ENCODE assay signal across 8 cellular contexts in the genomic region with DNA sequence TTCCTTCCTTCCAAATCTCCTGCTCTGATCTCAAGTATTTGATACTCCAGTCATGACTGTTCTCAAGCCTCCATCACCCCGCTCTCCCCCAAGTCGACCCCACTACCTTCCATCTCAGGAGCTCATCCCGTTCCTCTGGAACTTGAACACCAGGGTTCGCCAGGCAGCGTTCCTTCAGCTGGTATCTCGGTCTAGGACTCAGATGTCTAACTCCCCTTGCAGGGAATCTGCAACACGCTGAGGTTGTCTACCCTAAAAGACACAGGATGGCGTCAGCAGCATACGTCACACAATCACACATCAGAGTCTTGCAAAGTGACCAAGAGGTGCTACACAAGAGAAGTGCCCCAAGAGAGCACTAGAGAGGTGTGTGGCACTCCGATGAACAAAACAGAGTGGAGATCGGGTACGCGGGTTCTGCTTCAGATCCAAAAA. TPM values are rescaled to one million over a fixed set of nuclear protein-coding genes. Genes with fewer than 3 reads are reported as not detected.
DNase-seq lines count a peak whose midpoint lies in the region; ATAC-seq and TF ChIP-seq lines count a peak whose summit lies in the region.

No MANE protein-coding gene starts in this region.

- H3K4me3 ChIP-seq in SJCRH30 = peak overlapping the region; percentile 69
- H3K4me3 ChIP-seq in adipocyte (ENCODE audit: low read length) = peak overlapping the region; percentile 95
- H3K4me3 ChIP-seq in psoas muscle = peak overlapping the region; percentile 94
- peak overlapping the region; percentile 49 to 66 for H3K4me3 ChIP-seq in aorta (ENCODE audit: low read length in 2 of 2)

- peaks cover 34% of the 10 kb centered on the region for H3K36me3 ChIP-seq in KOPT-K1 (ENCODE audit: insufficient read depth, low read length)
- H3K36me3 ChIP-seq in SJCRH30 = peaks cover 36% of the 10 kb centered on the region
- H3K36me3 ChIP-seq in adipocyte (ENCODE audit: control insufficient read depth, insufficient read depth, low read length, severe bottlenecking) = peaks cover 19% of the 10 kb centered on the region
- peaks cover 3 to 41% of the 10 kb centered on the region in 2 donors for H3K36me3 ChIP-seq in psoas muscle (ENCODE audit: insufficient read depth in 1 of 2, low read depth in 1 of 2)
- no peaks in the 10 kb centered on the region for H3K36me3 ChIP-seq in aorta (ENCODE audit: control insufficient read depth in 1 of 2, insufficient read depth in 2 of 2, low read length in 1 of 2)

- H3K27me3 ChIP-seq in SJCRH30 (no peaks in the 10 kb centered on the region), adipocyte (replicated peaks; ENCODE audit: control insufficient read depth, insufficient read depth, low read length) (no peaks in the 10 kb centered on the region), psoas muscle (ENCODE audit: insufficient read depth in 3 of 3, low read length in 2 of 3) (no peaks in the 10 kb centered on the region), aorta (ENCODE audit: control insufficient read depth in 1 of 2, insufficient read depth in 2 of 2, low read length in 1 of 2) (no peaks in the 10 kb centered on the region)

- no peaks in the 10 kb centered on the region for H3K4me1 ChIP-seq in SJCRH30
- peaks cover 9% of the 10 kb centered on the region for H3K4me1 ChIP-seq in adipocyte (ENCODE audit: control insufficient read depth, insufficient read depth, low read length)
- peaks cover 11% of the 10 kb centered on the region for H3K4me1 ChIP-seq in psoas muscle
- H3K4me1 ChIP-seq in aorta (ENCODE audit: control insufficient read depth in 1 of 2, insufficient read depth in 2 of 2, low read length in 2 of 2) = no peaks in the 10 kb centered on the region

- intact Hi-C loops in left ventricle myocardium superior (cut with micrococcal nuclease) (no loop called here), psoas muscle (cut with DNase I) (loop anchor here (2.0 to 10.0 kb wide), 2 partner anchors 287 to 421 kb away; a partner anchor contains a TSS), aorta (cut with DNase I) (loop anchor here (10.0 kb wide), 5 partner anchors 283 to 1277 kb away; a partner anchor contains a TSS)

- ATAC-seq in GM21786 (IDR thresholded peaks at IDR 0.05; ENCODE audit: unreplicated experiment) = peak; percentile 35
- ATAC-seq in left ventricle myocardium superior = peak; percentile 36
- peak; percentile 24 to 46 (median 30) for ATAC-seq in psoas muscle
- ATAC-seq in aorta (ENCODE audit: low FRiP score) = peak; percentile 58

- H3K9me3 ChIP-seq in KOPT-K1 (ENCODE audit: insufficient read depth, low read length, poor library complexity, severe bottlenecking) (peaks cover 14% of the 10 kb centered on the region), SJCRH30 (replicated peaks) (peaks cover 5% of the 10 kb centered on the region), adipocyte (ENCODE audit: control insufficient read depth, low read length) (no peaks in the 10 kb centered on the region), psoas muscle (no peaks in the 10 kb centered on the region), aorta (ENCODE audit: control insufficient read depth, low read length) (no peaks in the 10 kb centered on the region)

- DNase-seq in ELR (ENCODE audit: low read depth) (peak; percentile 78), SJCRH30 (peak; percentile 66 to 80), adipocyte (ENCODE audit: low read depth) (peak; percentile 86), left ventricle myocardium superior (peak; percentile 36), psoas muscle (peak; percentile 45 to 66), aorta (peak; percentile 70 to 81)

- H3K27ac ChIP-seq in KOPT-K1 (ENCODE audit: low read depth, low read length, poor library complexity, severe bottlenecking) (peak overlapping the region; percentile 93), SJCRH30 (peak overlapping the region; percentile 89), psoas muscle (peak overlapping the region; percentile 99), aorta (ENCODE audit: low read depth in 1 of 2, low read length in 2 of 2) (no peak overlapping the region)

- 1 to 2% (median 2%) methylated on average over 13 of the region's 13 CpGs for WGBS in psoas muscle, 3 donors
- 1% methylated on average over 13 of the region's 13 CpGs for WGBS in aorta, 2 donors

- no peak for TF ChIP-seq CTCF in psoas muscle (IDR thresholded peaks at IDR 0.05)

- H3K9ac ChIP-seq in adipocyte (ENCODE audit: low read length) = peak overlapping the region; percentile 87

RNA-seq across cellular contexts. Expression of a gene that starts 0.7 kb away (rescaled TPM):
- 18.0 and 18.9 TPM in 2 replicates for total RNA-seq in SJCRH30 (2014; rRNA removed; shearing (Covaris generic))
- total RNA-seq in left ventricle myocardium superior = 4.1 TPM
- 1 to 10 TPM; 4.2 to 4.9 (median 4.5) TPM for total RNA-seq in psoas muscle
- 1 to 10 TPM; 2.3 to 5.7 (median 2.9) TPM for polyA plus RNA-seq in psoas muscle
- total RNA-seq in aorta = 1 to 10 TPM; 5.3 to 8.0 TPM
- 1 to 10 TPM; 2.3 to 2.5 TPM for polyA plus RNA-seq in aorta

Comparison
In these comparisons a context has a peak if more than half of its experiments do, and no peak if none do; other contexts are left out.
1. DNase-seq: peak in every context shown above with its lines; median percentile 86 in adipocyte; 78 in ELR; 76 in aorta; 73 in SJCRH30; 56 in psoas muscle; 36 in left ventricle myocardium superior.
2. H3K27ac ChIP-seq: peak in KOPT-K1 (single experiment), SJCRH30 (single experiment) and psoas muscle (single experiment); none in aorta (0 of 2).
3. Peak in every context shown above with its lines, with median percentiles within 50 percentile points of each other: ATAC-seq and H3K4me3 ChIP-seq.